Comparison of ENCODE assay signal across 20 cellular contexts in genomic region chr10:116748471-116748870, GRCh38. TPM values are rescaled to one million over a fixed set of nuclear protein-coding genes. Genes with fewer than 3 reads are reported as not detected.
DNase-seq lines count a peak whose midpoint lies in the region; ATAC-seq, FAIRE-seq and TF ChIP-seq lines count a peak whose summit lies in the region.
"Had no signal": no experiment of that assay in that cellular context is flagged by ENCODE, and none has a peak within 500 bp of the region (broad histone marks: within the 10 kb centered on the region; RNA-seq: fewer than 3 reads in every experiment).

No MANE protein-coding gene starts in this region.

- H3K4me3 Mint-ChIP-seq in MCF 10A (ENCODE audit: unreplicated experiment): no peak overlapping the region
- H3K4me3 Mint-ChIP-seq: IgD-negative memory B cell had no signal

- DNase-seq in MCF 10A (ENCODE audit: unreplicated experiment): no peak
- no peak for DNase-seq in breast epithelium (ENCODE audit: low spot score in 2 of 2)
- no peak for DNase-seq in RWPE2 (ENCODE audit: low spot score)
- DNase-seq in kidney: peak; percentile 15
- no peak for DNase-seq in mucosa of gallbladder (ENCODE audit: low spot score)
- DNase-seq in lower lobe of right lung: no peak
- DNase-seq: 8988T, Calu3, DND-41, NCI-H1092 treated with DMSO at 0.1 percent for 48 hours, NCI-H1436, NCI-H187, NCI-H2171 treated with DMSO at 0.1 percent for 48 hours, NCI-H345, NCI-H510A treated with DMSO at 0.1 percent for 48 hours, SHP77 had no signal

- POLR2A ChIA-PET in MCF 10A (lab: Yijun Ruan, JAX): interaction anchor here (0.9 to 1.4 kb wide), 4 partner anchors 10 to 431 kb away, joined by 3 to 5 read pairs (median 3); no protein-coding TSS in a partner anchor

- H3K9me3 ChIP-seq in breast epithelium: no peaks in the 10 kb centered on the region
- no peaks in the 10 kb centered on the region for H3K9me3 ChIP-seq in RWPE2 (ENCODE audit: severe bottlenecking)
- H3K9me3 ChIP-seq in kidney (ENCODE audit: control insufficient read depth in 1 of 2, low read length in 2 of 2): no peaks in the 10 kb centered on the region
- H3K9me3 ChIP-seq in lower lobe of right lung: no peaks in the 10 kb centered on the region

- BruUV-seq in MCF 10A (replicated peaks; lab: Mats Ljungman, UMichigan): no TSS peak

- TF ChIP-seq CTCF in MCF 10A (IDR thresholded peaks at IDR 0.05; ENCODE audit: unreplicated experiment) (no peak), breast epithelium (IDR thresholded peaks at IDR 0.05) (no peak), RWPE2 (IDR thresholded peaks at IDR 0.05; ENCODE audit: poor library complexity, severe bottlenecking) (no peak), kidney (IDR thresholded peaks at IDR 0.05; ENCODE audit: borderline replicate concordance, extremely low read depth, insufficient read depth) (no peak), lower lobe of right lung (IDR thresholded peaks at IDR 0.05) (no peak)

- FAIRE-seq in kidney (lab: Jason Lieb, UNC): no peak
- FAIRE-seq: GM12892, GM19239 had no signal

- peak overlapping the region; percentile 70 for H3K27ac Mint-ChIP-seq in MCF 10A (ENCODE audit: low read depth, unreplicated experiment)
- H3K27ac Mint-ChIP-seq: IgD-negative memory B cell had no signal

- intact Hi-C loops in MCF 10A (cut with micrococcal nuclease) (no loop called here), breast epithelium (cut with DNase I; ENCODE audit: low total_unique reads) (loop anchor here (5.0 kb wide), 1 partner anchor 291 kb away; no protein-coding TSS in a partner anchor), kidney (cut with DNase I) (no loop called here), lower lobe of right lung (cut with DNase I) (no loop called here)

- no peaks in the 10 kb centered on the region for H3K27me3 Mint-ChIP-seq in MCF 10A (ENCODE audit: insufficient read depth, unreplicated experiment)

- H3K4me3 ChIP-seq in breast epithelium (no peak overlapping the region), RWPE2 (ENCODE audit: severe bottlenecking) (no peak overlapping the region), kidney (ENCODE audit: low read length in 2 of 2) (no peak overlapping the region), lower lobe of right lung (no peak overlapping the region)

- no peak for ATAC-seq in RWPE2 (ENCODE audit: low read depth)
- no peak for ATAC-seq in GM21515 (IDR thresholded peaks at IDR 0.05; ENCODE audit: unreplicated experiment)
- no peak for ATAC-seq in lower lobe of right lung

- H3K4me1 ChIP-seq in breast epithelium: no peaks in the 10 kb centered on the region
- peaks cover 17% of the 10 kb centered on the region for H3K4me1 ChIP-seq in RWPE2 (ENCODE audit: insufficient read depth, poor library complexity, severe bottlenecking)
- peaks cover under 1 to 1% of the 10 kb centered on the region in 2 donors for H3K4me1 ChIP-seq in kidney (ENCODE audit: control insufficient read depth in 1 of 2, insufficient read depth in 1 of 2, low read depth in 1 of 2, low read length in 2 of 2)
- H3K4me1 ChIP-seq in lower lobe of right lung: peaks cover under 1% of the 10 kb centered on the region

- H3K27me3 ChIP-seq in breast epithelium: no peaks in the 10 kb centered on the region
- H3K27me3 ChIP-seq in RWPE2 (ENCODE audit: insufficient read depth, poor library complexity, severe bottlenecking): no peaks in the 10 kb centered on the region
- H3K27me3 ChIP-seq in lower lobe of right lung (ENCODE audit: low read depth): peaks cover 16% of the 10 kb centered on the region

- no peaks in the 10 kb centered on the region for H3K36me3 Mint-ChIP-seq in MCF 10A (ENCODE audit: insufficient read depth, unreplicated experiment)
- H3K36me3 Mint-ChIP-seq: IgD-negative memory B cell had no signal

- no peak for TF ChIP-seq POLR2A in breast epithelium (IDR thresholded peaks at IDR 0.05)

- H3K9me3 Mint-ChIP-seq in MCF 10A (ENCODE audit: unreplicated experiment): no peaks in the 10 kb centered on the region

- no peak overlapping the region for H3K27ac ChIP-seq in breast epithelium
- H3K27ac ChIP-seq in RWPE2 (ENCODE audit: poor library complexity, severe bottlenecking): peak overlapping the region; percentile 43
- no peak overlapping the region for H3K27ac ChIP-seq in kidney (ENCODE audit: low read depth in 2 of 2, low read length in 2 of 2)
- no peak overlapping the region for H3K27ac ChIP-seq in lower lobe of right lung

- H3K36me3 ChIP-seq in breast epithelium: no peaks in the 10 kb centered on the region
- H3K36me3 ChIP-seq in RWPE2 (ENCODE audit: low read depth): no peaks in the 10 kb centered on the region
- H3K36me3 ChIP-seq in kidney (ENCODE audit: control insufficient read depth in 1 of 2, insufficient read depth in 2 of 2, low read length in 2 of 2): no peaks in the 10 kb centered on the region
- H3K36me3 ChIP-seq in lower lobe of right lung: no peaks in the 10 kb centered on the region

- CTCF ChIA-PET in MCF 10A (lab: Yijun Ruan, JAX): interaction anchor here (0.7 to 4.8 kb wide), 4 partner anchors 21 to 426 kb away, joined by 3 to 42 read pairs (median 3); no protein-coding TSS in a partner anchor

- peaks cover 26% of the 10 kb centered on the region for H3K4me1 Mint-ChIP-seq in MCF 10A (ENCODE audit: insufficient read depth, unreplicated experiment)

- H3K9ac ChIP-seq in kidney (ENCODE audit: low read length in 2 of 2): no peak overlapping the region

RNA-seq across cellular contexts. Expression of gene HSPA12A, which starts 6.1 kb away (rescaled TPM):
- total RNA-seq in MCF 10A (2022) (9.1 and 13.1 TPM in 2 replicates), breast epithelium (10 to 100 TPM; 13.2 to 23.6 (median 14.2) TPM), kidney (33.5 TPM), mucosa of gallbladder (16.5 TPM), lower lobe of right lung (8.8 TPM)
- 18.9 TPM for polyA plus RNA-seq in kidney (ENCODE audit: insufficient read depth, low read depth, low replicate concordance)
